1 cellular context compared by ENCODE assay signal in genomic region chr20:47181056-47181862, GRCh38.
TF ChIP-seq lines count a peak whose summit lies in the region.

No MANE protein-coding gene starts in this region.

TF ChIP-seq in GM23338, 12 proteins besides CTCF, POLR2A, EP300 and RAD21 (continued from another document):
- TF ChIP-seq ZNF462 (CRISPR knock-in tag; IDR thresholded peaks at IDR 0.05) (no peak), ETS1 (IDR thresholded peaks at IDR 0.05) (peak; percentile 91), STAT1 (IDR thresholded peaks at IDR 0.05; ENCODE audit: unreplicated experiment) (no peak), ZNF114 (CRISPR knock-in tag; IDR thresholded peaks at IDR 0.05) (no peak)
